8 cellular contexts compared by ENCODE assay signal in the genomic region with DNA sequence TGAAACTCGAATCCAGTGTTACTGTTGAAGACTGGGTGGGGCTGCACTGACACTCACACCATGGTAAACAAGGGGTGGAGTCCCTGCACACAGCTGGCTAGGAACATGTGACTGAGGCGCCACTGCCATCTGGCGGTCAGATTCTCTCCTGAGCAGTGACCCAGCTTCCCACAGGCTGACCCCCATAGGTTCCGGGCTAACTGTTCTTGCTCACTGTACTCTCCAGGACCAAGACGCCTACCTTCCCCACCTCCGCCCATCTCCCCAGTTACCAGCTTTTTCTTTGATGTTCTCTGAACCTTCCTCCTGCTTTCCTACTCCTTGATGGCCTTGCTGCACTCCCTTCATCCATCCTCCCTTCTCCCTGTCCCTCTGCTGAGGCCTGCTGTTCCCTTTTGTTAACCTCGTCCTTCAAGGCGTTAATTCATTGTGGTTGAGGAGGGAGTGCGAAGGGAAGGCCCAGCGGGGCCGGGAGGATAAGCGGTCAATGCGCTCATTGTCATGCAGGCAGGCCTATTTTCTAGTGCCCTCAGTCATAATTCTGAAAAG.
DNase-seq lines count a peak whose midpoint lies in the region; ATAC-seq and TF ChIP-seq lines count a peak whose summit lies in the region.

No MANE protein-coding gene starts in this region.

- no peaks in the 10 kb centered on the region for H3K4me1 ChIP-seq in DND-41 (ENCODE audit: insufficient read depth, low read length)
- H3K4me1 ChIP-seq in gastroesophageal sphincter = peaks cover 0 to 27% (median 0%) of the 10 kb centered on the region in 3 donors
- H3K4me1 ChIP-seq in thyroid gland = peaks cover 0 to 4% of the 10 kb centered on the region in 2 donors

- H3K27me3 ChIP-seq in DND-41 (ENCODE audit: insufficient read depth, low read length, poor library complexity) = peaks cover 2% of the 10 kb centered on the region
- H3K27me3 ChIP-seq in gastroesophageal sphincter = no peaks in the 10 kb centered on the region
- no peaks in the 10 kb centered on the region for H3K27me3 ChIP-seq in thyroid gland

- H2AFZ ChIP-seq in DND-41 (ENCODE audit: low read depth, low read length) = no peak overlapping the region

- no peak overlapping the region for H3K4me2 ChIP-seq in DND-41 (ENCODE audit: insufficient read depth, low read length)

- 53 to 58% methylated on average over 6 to 11 of the region's 13 CpGs for WGBS in gastroesophageal sphincter (ENCODE audit: low coverage in 1 of 2), 2 donors
- 54 to 57% methylated on average over 13 of the region's 13 CpGs for WGBS in thyroid gland, 2 donors

- H4K20me1 ChIP-seq in DND-41 (ENCODE audit: insufficient read depth, low read length) = no peaks in the 10 kb centered on the region

- H3K36me3 Mint-ChIP-seq in IgD-negative memory B cell = peaks cover 2% of the 10 kb centered on the region
- no peaks in the 10 kb centered on the region for H3K36me3 Mint-ChIP-seq in activated T-helper 17 cell treated with anti-CD3 and anti-CD28 coated beads, Interleukin-2, amount 50 U/mL, for 72 hours (ENCODE audit: low read depth)

- H3K9me3 ChIP-seq in DND-41 (ENCODE audit: insufficient read depth, low read length, severe bottlenecking) (no peaks in the 10 kb centered on the region), gastroesophageal sphincter (no peaks in the 10 kb centered on the region), thyroid gland (no peaks in the 10 kb centered on the region)

- peak; percentile 98 for ATAC-seq in DND-41 (ENCODE audit: insufficient read depth, low read depth)
- ATAC-seq in GM21737 (IDR thresholded peaks at IDR 0.05; ENCODE audit: unreplicated experiment) = peak; percentile 98
- peak; percentile 99 for ATAC-seq in activated T-helper 17 cell treated with anti-CD3 and anti-CD28 coated beads, Interleukin-2, amount 50 U/mL, for 72 hours (replicated peaks)
- peak; percentile 95 for ATAC-seq in gastroesophageal sphincter

- no peaks in the 10 kb centered on the region for H3K79me2 ChIP-seq in DND-41 (ENCODE audit: insufficient read depth, low read length)

- H3K27ac ChIP-seq in DND-41 (ENCODE audit: low read length) (no peak overlapping the region), gastroesophageal sphincter (peak overlapping the region in 2 of 4 donors; percentile 35 to 58), thyroid gland (no peak overlapping the region)

- no peak overlapping the region for H3K9ac ChIP-seq in DND-41 (ENCODE audit: low read depth, low read length)

- H3K4me1 Mint-ChIP-seq in IgD-negative memory B cell = peaks cover 5 to 11% (median 9%) of the 10 kb centered on the region in 3 donors
- no peaks in the 10 kb centered on the region for H3K4me1 Mint-ChIP-seq in activated T-helper 17 cell treated with anti-CD3 and anti-CD28 coated beads, Interleukin-2, amount 50 U/mL, for 72 hours

- peaks cover 0 to 2% (median 2%) of the 10 kb centered on the region in 3 donors for H3K9me3 Mint-ChIP-seq in IgD-negative memory B cell
- no peaks in the 10 kb centered on the region for H3K9me3 Mint-ChIP-seq in activated T-helper 17 cell treated with anti-CD3 and anti-CD28 coated beads, Interleukin-2, amount 50 U/mL, for 72 hours

- TF ChIP-seq CTCF in DND-41 (IDR thresholded peaks at IDR 0.05; ENCODE audit: borderline replicate concordance, extremely low read depth, low read length, poor library complexity, severe bottlenecking) = peak; percentile 72
- peak; percentile 36 to 73 (median 67) for TF ChIP-seq CTCF in gastroesophageal sphincter (IDR thresholded peaks at IDR 0.05)
- peak; percentile 38 to 85 (median 72) for TF ChIP-seq CTCF in thyroid gland (IDR thresholded peaks at IDR 0.05)

- TF ChIP-seq EP300 in gastroesophageal sphincter (IDR thresholded peaks at IDR 0.05) = no peak

- DNase-seq in DND-41 = peak; percentile 63
- DNase-seq in RKO (ENCODE audit: low spot score) = peak; percentile 86
- DNase-seq in occipital lobe (lab: John Stamatoyannopoulos, UW) = peak; percentile 63
- peak; percentile 77 to 80 for DNase-seq in thyroid gland

- H3K4me3 ChIP-seq in DND-41 (ENCODE audit: low read depth in 1 of 2, low read length in 2 of 2) (no peak overlapping the region), gastroesophageal sphincter (no peak overlapping the region), thyroid gland (replicated peaks in 1 of 3) (no peak overlapping the region)

- H3K27ac Mint-ChIP-seq in IgD-negative memory B cell = peak overlapping the region in 2 of 3 donors; percentile 39 to 57
- peak overlapping the region; percentile 17 for H3K27ac Mint-ChIP-seq in activated T-helper 17 cell treated with anti-CD3 and anti-CD28 coated beads, Interleukin-2, amount 50 U/mL, for 72 hours

- no peaks in the 10 kb centered on the region for H3K36me3 ChIP-seq in DND-41 (ENCODE audit: insufficient read depth, low read length)
- H3K36me3 ChIP-seq in gastroesophageal sphincter = no peaks in the 10 kb centered on the region
- no peaks in the 10 kb centered on the region for H3K36me3 ChIP-seq in thyroid gland

- peaks cover 3% of the 10 kb centered on the region for H3K27me3 Mint-ChIP-seq in IgD-negative memory B cell
- peaks cover 2% of the 10 kb centered on the region for H3K27me3 Mint-ChIP-seq in activated T-helper 17 cell treated with anti-CD3 and anti-CD28 coated beads, Interleukin-2, amount 50 U/mL, for 72 hours

- TF ChIP-seq POLR2A in gastroesophageal sphincter (IDR thresholded peaks at IDR 0.05) (no peak), thyroid gland (IDR thresholded peaks at IDR 0.05) (no peak)

- intact Hi-C loops in thyroid gland (cut with DNase I) = no loop called here

- H3K4me3 Mint-ChIP-seq in IgD-negative memory B cell = peak overlapping the region in 2 of 4 donors; percentile 39 to 68
- no peak overlapping the region for H3K4me3 Mint-ChIP-seq in activated T-helper 17 cell treated with anti-CD3 and anti-CD28 coated beads, Interleukin-2, amount 50 U/mL, for 72 hours
